In genomic region chr12:45612044-45612794, GRCh38 we compare ENCODE assay signal across 20 cellular contexts.
DNase-seq lines count a peak whose midpoint lies in the region; ATAC-seq and TF ChIP-seq lines count a peak whose summit lies in the region.
"Had no signal": no experiment of that assay in that cellular context is flagged by ENCODE, and none has a peak within 500 bp of the region (broad histone marks: within the 10 kb centered on the region; RNA-seq: fewer than 3 reads in every experiment).

No MANE protein-coding gene starts in this region.

- ATAC-seq in GM18861 (IDR thresholded peaks at IDR 0.05; ENCODE audit: unreplicated experiment) (peak; percentile 59), HG03135 (IDR thresholded peaks at IDR 0.05; ENCODE audit: unreplicated experiment) (no peak), GM19452 (IDR thresholded peaks at IDR 0.05; ENCODE audit: unreplicated experiment) (no peak)
- peak; percentile 65 for ATAC-seq in activated naive CD8-positive, alpha-beta T cell treated with anti-CD3 and anti-CD28 coated beads, Interleukin-2, amount 50 U/mL, for 24 hours

- peaks cover 10% of the 10 kb centered on the region for H3K4me1 Mint-ChIP-seq in activated naive CD8-positive, alpha-beta T cell treated with anti-CD3 and anti-CD28 coated beads, Interleukin-2, amount 50 U/mL, for 24 hours
- H3K4me1 Mint-ChIP-seq: mesothelial cell of epicardium had no signal

- no peaks in the 10 kb centered on the region for H3K27me3 ChIP-seq in BLaER1

- no peaks in the 10 kb centered on the region for H3K9me3 ChIP-seq in BLaER1

- no peak for DNase-seq in activated naive CD8-positive, alpha-beta T cell treated with anti-CD3 and anti-CD28 coated beads, Interleukin-2, amount 50 U/mL, for 24 hours
- DNase-seq in kidney tubule cell (ENCODE audit: low spot score): peak; percentile 69
- DNase-seq in GM10266 (ENCODE audit: extremely low spot score): no peak
- DNase-seq in NCI-H1417 treated with DMSO at 0.1 percent for 48 hours (lab: John Stamatoyannopoulos, UW): no peak
- DNase-seq: activated naive CD4-positive, alpha-beta T cell treated with anti-CD3 and anti-CD28 coated beads, Interleukin-2, amount 50 U/mL, for 16 hours; DND-41; kidney; MM.1S; NCI-H1930; NCI-H748 treated with DMSO at 0.1 percent for 48 hours; stimulated activated naive CD4-positive, alpha-beta T cell treated with Interleukin-2 at 50 U/mL for 16 hours; SW 1271 had no signal

- H3K36me3 Mint-ChIP-seq in activated naive CD8-positive, alpha-beta T cell treated with anti-CD3 and anti-CD28 coated beads, Interleukin-2, amount 50 U/mL, for 24 hours (ENCODE audit: low read depth): no peaks in the 10 kb centered on the region
- H3K36me3 Mint-ChIP-seq: CD14-positive monocyte, mesothelial cell of epicardium had no signal

- TF ChIP-seq CTCF in GM10266 (IDR thresholded peaks at IDR 0.05; ENCODE audit: control insufficient read depth, insufficient read depth, low read depth, missing control alignments): no peak

- no peaks in the 10 kb centered on the region for H3K27me3 Mint-ChIP-seq in activated naive CD8-positive, alpha-beta T cell treated with anti-CD3 and anti-CD28 coated beads, Interleukin-2, amount 50 U/mL, for 24 hours

- H3K4me3 Mint-ChIP-seq in activated naive CD8-positive, alpha-beta T cell treated with anti-CD3 and anti-CD28 coated beads, Interleukin-2, amount 50 U/mL, for 24 hours: no peak overlapping the region
- H3K4me3 Mint-ChIP-seq: mesothelial cell of epicardium had no signal

- H3K4me3 ChIP-seq in BLaER1: no peak overlapping the region
- H3K4me3 ChIP-seq: skin epidermis had no signal

- H3K36me3 ChIP-seq in BLaER1: no peaks in the 10 kb centered on the region

- H3K27ac Mint-ChIP-seq in activated naive CD8-positive, alpha-beta T cell treated with anti-CD3 and anti-CD28 coated beads, Interleukin-2, amount 50 U/mL, for 24 hours: peak overlapping the region; percentile 14
- H3K27ac Mint-ChIP-seq: CD14-positive monocyte, mesothelial cell of epicardium had no signal

- H3K27ac ChIP-seq in BLaER1: no peak overlapping the region
- H3K27ac ChIP-seq: skin epidermis, VCaP had no signal

- no peaks in the 10 kb centered on the region for H3K9me3 Mint-ChIP-seq in activated naive CD8-positive, alpha-beta T cell treated with anti-CD3 and anti-CD28 coated beads, Interleukin-2, amount 50 U/mL, for 24 hours
- H3K9me3 Mint-ChIP-seq: CD14-positive monocyte, mesothelial cell of epicardium had no signal

- no peak overlapping the region for H3K9ac ChIP-seq in BLaER1

- H4K20me1 ChIP-seq in BLaER1: no peaks in the 10 kb centered on the region

- H3K4me2 ChIP-seq in BLaER1: peak overlapping the region; percentile 9; the same call in 1 of the 2 replicates

- H3K4me1 ChIP-seq in BLaER1: peaks cover 9% of the 10 kb centered on the region; the same call in 1 of the 2 replicates

Comparison
In these comparisons a context has a peak if more than half of its experiments do, and no peak if none do; other contexts are left out.
1. ATAC-seq: peak in GM18861 (single experiment) and activated naive CD8-positive, alpha-beta T cell treated with anti-CD3 and anti-CD28 coated beads, Interleukin-2, amount 50 U/mL, for 24 hours (single experiment); none in HG03135 (single experiment) and GM19452 (single experiment).